ENCODE assay signal across 1 cellular context in the genomic region with DNA sequence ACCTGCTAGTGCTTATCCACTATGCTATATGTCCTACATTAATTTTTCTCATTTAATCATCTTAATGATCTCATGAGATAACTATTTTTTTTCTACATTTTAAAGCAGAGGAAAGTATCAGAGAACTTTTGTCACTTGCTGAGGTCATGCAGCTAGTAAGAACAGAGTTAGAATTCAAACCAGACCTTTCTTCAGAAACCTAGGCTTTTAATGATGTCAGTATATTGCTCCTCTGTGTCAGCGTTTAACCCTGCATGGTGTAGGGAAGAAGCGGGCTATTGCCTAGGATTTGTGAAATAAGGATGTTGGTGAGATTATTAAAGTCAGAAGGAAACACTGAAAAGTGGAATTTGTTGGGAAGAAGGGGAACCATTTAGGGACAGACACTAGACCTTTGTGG.
TF ChIP-seq lines count a peak whose summit lies in the region.

No MANE protein-coding gene starts in this region.

TF ChIP-seq in GM23338, 12 proteins besides CTCF, POLR2A, EP300 and RAD21:
- TF ChIP-seq ZNF114 (CRISPR knock-in tag; IDR thresholded peaks at IDR 0.05) (no peak), EZH2 (IDR thresholded peaks at IDR 0.05; ENCODE audit: low read depth, unreplicated experiment) (no peak)
